17 cellular contexts compared by ENCODE assay signal in the genomic region with DNA sequence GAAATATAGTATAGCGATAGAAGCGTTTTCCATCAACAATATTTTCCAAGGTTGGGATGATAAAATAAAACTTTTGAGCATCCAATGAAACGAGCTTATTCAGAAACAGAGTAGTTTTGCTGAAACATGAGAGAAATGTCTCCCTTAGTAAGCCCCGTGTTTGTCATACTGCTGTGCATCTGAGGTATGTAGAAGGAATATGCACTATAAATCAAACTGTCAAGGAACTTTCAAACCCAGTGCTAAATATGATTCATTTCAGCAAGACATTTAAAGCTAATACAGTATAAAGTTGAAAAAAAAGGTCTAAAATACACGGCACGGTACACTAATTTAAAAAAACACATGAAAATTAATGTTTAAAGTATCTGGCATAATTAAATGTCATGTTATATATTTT.
DNase-seq lines count a peak whose midpoint lies in the region; ATAC-seq and TF ChIP-seq lines count a peak whose summit lies in the region.
"Had no signal": no experiment of that assay in that cellular context is flagged by ENCODE, and none has a peak within 500 bp of the region (broad histone marks: within the 10 kb centered on the region; RNA-seq: fewer than 3 reads in every experiment).

No MANE protein-coding gene starts in this region.

- POLR2A ChIA-PET in A673 (lab: Charles Lee; ENCODE audit: low non-redundant PET) = no interaction called here

- WGBS in spleen, 5 donors = 68 to 81% (median 77%) methylated on average over 6 of the region's 6 CpGs

- CTCF ChIA-PET in A673 (lab: Charles Lee) = no interaction called here

- TF ChIP-seq CTCF in A673 (conservative IDR thresholded peaks at IDR 0.05; ENCODE audit: low read depth, low read length) = no peak
- no peak for TF ChIP-seq CTCF in RWPE2 (IDR thresholded peaks at IDR 0.05; ENCODE audit: poor library complexity, severe bottlenecking)
- TF ChIP-seq CTCF in kidney epithelial cell (IDR thresholded peaks at IDR 0.05; ENCODE audit: insufficient read depth, low read length, poor library complexity, severe bottlenecking) = no peak
- TF ChIP-seq CTCF in spleen (IDR thresholded peaks at IDR 0.05 in 8 of 11, conservative IDR thresholded peaks at IDR 0.05 in 3 of 11) = no peak

- no peak for TF ChIP-seq POLR2A in spleen (IDR thresholded peaks at IDR 0.05)

- H3K27ac ChIP-seq in A673 (ENCODE audit: low read depth, low read length, poor library complexity, severe bottlenecking) (no peak overlapping the region), RWPE2 (ENCODE audit: poor library complexity, severe bottlenecking) (no peak overlapping the region), spleen (no peak overlapping the region)
- H3K27ac ChIP-seq: SJCRH30 had no signal

- ATAC-seq in RWPE2 (ENCODE audit: low read depth) = peak; percentile 46; the same call in 1 of the 3 replicates
- no peak for ATAC-seq in GM18519 (IDR thresholded peaks at IDR 0.05; ENCODE audit: low FRiP score, unreplicated experiment)
- ATAC-seq: HCT116 had no signal

- no peaks in the 10 kb centered on the region for H3K36me3 ChIP-seq in A673 (ENCODE audit: insufficient read depth, low read length, poor library complexity, severe bottlenecking)
- H3K36me3 ChIP-seq in RWPE2 (ENCODE audit: low read depth) = no peaks in the 10 kb centered on the region
- no peaks in the 10 kb centered on the region for H3K36me3 ChIP-seq in kidney epithelial cell (ENCODE audit: control insufficient read depth, insufficient read depth, low read length)
- no peaks in the 10 kb centered on the region for H3K36me3 ChIP-seq in spleen
- H3K36me3 ChIP-seq: SJCRH30 had no signal

- no peaks in the 10 kb centered on the region for H3K4me1 ChIP-seq in A673 (ENCODE audit: insufficient read depth, low read length, poor library complexity, severe bottlenecking)
- no peaks in the 10 kb centered on the region for H3K4me1 ChIP-seq in RWPE2 (ENCODE audit: insufficient read depth, poor library complexity, severe bottlenecking)
- H3K4me1 ChIP-seq in spleen = no peaks in the 10 kb centered on the region
- H3K4me1 ChIP-seq: Caco-2, SJCRH30 had no signal

- no peaks in the 10 kb centered on the region for H3K27me3 ChIP-seq in A673 (replicated peaks; ENCODE audit: insufficient read depth, low read depth, low read length, poor library complexity)
- H3K27me3 ChIP-seq in RWPE2 (ENCODE audit: insufficient read depth, poor library complexity, severe bottlenecking) = no peaks in the 10 kb centered on the region
- H3K27me3 ChIP-seq in kidney epithelial cell (ENCODE audit: control insufficient read depth, insufficient read depth, low read length) = no peaks in the 10 kb centered on the region
- no peaks in the 10 kb centered on the region for H3K27me3 ChIP-seq in spleen (replicated peaks in 1 of 7)
- H3K27me3 ChIP-seq: SJCRH30 had no signal

- peak; percentile 1 for DNase-seq in A673 (ENCODE audit: low spot score)
- peak; percentile 39 for DNase-seq in HCEC 1CT
- DNase-seq in RWPE2 (ENCODE audit: low spot score) = no peak
- DNase-seq in kidney epithelial cell (ENCODE audit: low read depth) = peak; percentile 19
- DNase-seq in NCI-H128 (lab: John Stamatoyannopoulos, UW; ENCODE audit: unreplicated experiment) = no peak
- DNase-seq in NCI-H2196 treated with DMSO at 0.1 percent for 48 hours (lab: John Stamatoyannopoulos, UW; ENCODE audit: unreplicated experiment) = no peak
- DNase-seq in spleen = no peak
- DNase-seq: Caco-2; CD4-positive, CD25-positive, alpha-beta regulatory T cell; DMS53; MV-4-11; NCI-H1417 treated with DMSO at 0.1 percent for 48 hours; NCI-H1930; NCI-H524; SJCRH30 had no signal

- no peak overlapping the region for H3K4me3 ChIP-seq in A673 (ENCODE audit: low read depth, low read length, poor library complexity, severe bottlenecking)
- H3K4me3 ChIP-seq in RWPE2 (ENCODE audit: severe bottlenecking) = no peak overlapping the region
- no peak overlapping the region for H3K4me3 ChIP-seq in kidney epithelial cell (ENCODE audit: low read depth, low read length)
- H3K4me3 ChIP-seq in spleen = no peak overlapping the region
- H3K4me3 ChIP-seq: SJCRH30 had no signal

- BruUV-seq in A673 (replicated peaks; lab: Mats Ljungman, UMichigan) = no TSS peak

- H3K9me3 ChIP-seq in A673 (ENCODE audit: low read depth, low read length, poor library complexity, severe bottlenecking) (no peaks in the 10 kb centered on the region), RWPE2 (ENCODE audit: severe bottlenecking) (no peaks in the 10 kb centered on the region), spleen (peaks cover 0 to 3% (median 0%) of the 10 kb centered on the region in 8 donors)
- H3K9me3 ChIP-seq: Caco-2, SJCRH30 had no signal

- intact Hi-C loops in A673 (cut with micrococcal nuclease; ENCODE audit: unreplicated experiment) = no loop called here
- intact Hi-C loops in spleen (cut with DNase I; ENCODE audit: low total_unique reads) = no loop called here

Comparison
In these comparisons a context has a peak if more than half of its experiments do, and no peak if none do; other contexts are left out.
1. DNase-seq: peak in A673 (single experiment), HCEC 1CT (single experiment) and kidney epithelial cell (single experiment); none in RWPE2 (single experiment), NCI-H128 (single experiment), NCI-H2196 treated with DMSO at 0.1 percent for 48 hours (single experiment) and spleen (single experiment).